1 cellular context compared by ENCODE assay signal in genomic region chr11:19683862-19684491, GRCh38.
TF ChIP-seq lines count a peak whose summit lies in the region.

No MANE protein-coding gene starts in this region.

TF ChIP-seq in K562, 482 proteins besides CTCF, POLR2A, EP300 and RAD21:
- TF ChIP-seq, protein P1, sequence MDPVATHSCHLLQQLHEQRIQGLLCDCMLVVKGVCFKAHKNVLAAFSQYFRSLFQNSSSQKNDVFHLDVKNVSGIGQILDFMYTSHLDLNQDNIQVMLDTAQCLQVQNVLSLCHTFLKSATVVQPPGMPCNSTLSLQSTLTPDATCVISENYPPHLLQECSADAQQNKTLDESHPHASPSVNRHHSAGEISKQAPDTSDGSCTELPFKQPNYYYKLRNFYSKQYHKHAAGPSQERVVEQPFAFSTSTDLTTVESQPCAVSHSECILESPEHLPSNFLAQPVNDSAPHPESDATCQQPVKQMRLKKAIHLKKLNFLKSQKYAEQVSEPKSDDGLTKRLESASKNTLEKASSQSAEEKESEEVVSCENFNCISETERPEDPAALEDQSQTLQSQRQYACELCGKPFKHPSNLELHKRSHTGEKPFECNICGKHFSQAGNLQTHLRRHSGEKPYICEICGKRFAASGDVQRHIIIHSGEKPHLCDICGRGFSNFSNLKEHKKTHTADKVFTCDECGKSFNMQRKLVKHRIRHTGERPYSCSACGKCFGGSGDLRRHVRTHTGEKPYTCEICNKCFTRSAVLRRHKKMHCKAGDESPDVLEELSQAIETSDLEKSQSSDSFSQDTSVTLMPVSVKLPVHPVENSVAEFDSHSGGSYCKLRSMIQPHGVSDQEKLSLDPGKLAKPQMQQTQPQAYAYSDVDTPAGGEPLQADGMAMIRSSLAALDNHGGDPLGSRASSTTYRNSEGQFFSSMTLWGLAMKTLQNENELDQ (CRISPR knock-in tag; IDR thresholded peaks at IDR 0.05; ENCODE audit: borderline replicate concordance): no peak
- no peak for TF ChIP-seq POLR2G (IDR thresholded peaks at IDR 0.05; ENCODE audit: low read depth, low read length)
- TF ChIP-seq CEBPB (tag; IDR thresholded peaks at IDR 0.05): peak; percentile 68
- TF ChIP-seq ZKSCAN8 (CRISPR knock-in tag; IDR thresholded peaks at IDR 0.05): no peak
- TF ChIP-seq CEBPG (CRISPR knock-in tag; IDR thresholded peaks at IDR 0.05): no peak
- TF ChIP-seq CEBPG (tag; conservative IDR thresholded peaks at IDR 0.05 in 1 of 2, IDR thresholded peaks at IDR 0.05 in 1 of 2): peak; percentile 41 to 78; a peak in 3 of 4 replicates
